ENCODE assay signal across 24 cellular contexts in genomic region chr1:51484591-51484990, GRCh38. TPM values are rescaled to one million over a fixed set of nuclear protein-coding genes. Genes with fewer than 3 reads are reported as not detected.
DNase-seq lines count a peak whose midpoint lies in the region; FAIRE-seq and TF ChIP-seq lines count a peak whose summit lies in the region.
"Had no signal": no experiment of that assay in that cellular context is flagged by ENCODE, and none has a peak within 500 bp of the region (broad histone marks: within the 10 kb centered on the region; RNA-seq: fewer than 3 reads in every experiment).

No MANE protein-coding gene starts in this region.

- TF ChIP-seq EP300 in suprapubic skin (IDR thresholded peaks at IDR 0.05) = no peak
- TF ChIP-seq EP300 in esophagus muscularis mucosa (IDR thresholded peaks at IDR 0.05) = no peak

- H3K27ac ChIP-seq in suprapubic skin = no peak overlapping the region
- H3K27ac ChIP-seq in caudate nucleus (ENCODE audit: low read depth, low read length) = no peak overlapping the region
- H3K27ac ChIP-seq in esophagus muscularis mucosa (replicated peaks in 1 of 4) = no peak overlapping the region
- H3K27ac ChIP-seq: adrenal gland, cardiac muscle cell, tibial artery had no signal

- H3K36me3 ChIP-seq in suprapubic skin (peaks cover 6% of the 10 kb centered on the region), esophagus muscularis mucosa (peaks cover 0 to 3% (median under 1%) of the 10 kb centered on the region in 4 donors)
- H3K36me3 ChIP-seq: adrenal gland, cardiac muscle cell had no signal

- no peak overlapping the region for H3K4me3 ChIP-seq in suprapubic skin
- H3K4me3 ChIP-seq in esophagus muscularis mucosa = no peak overlapping the region
- H3K4me3 ChIP-seq: adrenal gland, cardiac muscle cell, K562, lung, tibial artery had no signal

- peak; percentile 39 for DNase-seq in NCI-H2107 treated with DMSO at 0.1 percent for 48 hours (lab: John Stamatoyannopoulos, UW; ENCODE audit: unreplicated experiment)
- no peak for DNase-seq in NCI-H2107 (lab: John Stamatoyannopoulos, UW)
- peak; percentile 44 for DNase-seq in amniotic epithelial cell (ENCODE audit: low read depth)
- DNase-seq in suprapubic skin (ENCODE audit: low spot score in 2 of 2) = no peak
- DNase-seq in caudate nucleus (lab: John Stamatoyannopoulos, UW) = no peak
- DNase-seq in SW 1271 (lab: John Stamatoyannopoulos, UW) = no peak
- DNase-seq in esophagus muscularis mucosa (ENCODE audit: extremely low spot score) = no peak
- DNase-seq: 8988T; activated CD8-positive, alpha-beta T cell treated with anti-CD3 and anti-CD28 coated beads for 36 hours; adrenal gland; dermis blood vessel endothelial cell; foreskin fibroblast; H9; hippocampal formation; islet precursor cell; nucleus accumbens; Right ventricle myocardium superior; stimulated activated CD4-positive, alpha-beta T cell treated with anti-CD3 and anti-CD28 coated beads, Interleukin-4, amount 100 ng/mL, for 4 hours; stimulated activated naive CD8-positive, alpha-beta T cell treated with anti-CD3 and anti-CD28 coated beads, Interleukin-15, Interleukin-2, amounts not matched to agents 100 U/mL and 50 U/mL, for 24 hours; tibial artery had no signal

- no peaks in the 10 kb centered on the region for H3K27me3 ChIP-seq in suprapubic skin
- H3K27me3 ChIP-seq in esophagus muscularis mucosa = no peaks in the 10 kb centered on the region
- H3K27me3 ChIP-seq: adrenal gland, cardiac muscle cell, tibial artery had no signal

- TF ChIP-seq POLR2A in suprapubic skin (IDR thresholded peaks at IDR 0.05) (no peak), esophagus muscularis mucosa (IDR thresholded peaks at IDR 0.05; ENCODE audit: low read depth) (no peak)

- TF ChIP-seq CTCF in suprapubic skin (IDR thresholded peaks at IDR 0.05) = no peak
- no peak for TF ChIP-seq CTCF in esophagus muscularis mucosa (IDR thresholded peaks at IDR 0.05)

- FAIRE-seq in islet of Langerhans (lab: Jason Lieb, UNC) = peak; percentile 76
- FAIRE-seq: K562 had no signal

- H3K4me1 ChIP-seq in suprapubic skin (peaks cover 17% of the 10 kb centered on the region), esophagus muscularis mucosa (peaks cover 21 to 34% (median 28%) of the 10 kb centered on the region in 4 donors)

- intact Hi-C loops in esophagus muscularis mucosa (cut with DNase I) = no loop called here

- no peaks in the 10 kb centered on the region for H3K9me3 ChIP-seq in suprapubic skin
- H3K9me3 ChIP-seq in esophagus muscularis mucosa = no peaks in the 10 kb centered on the region
- H3K9me3 ChIP-seq: adrenal gland, tibial artery had no signal

RNA-seq across cellular contexts. Expression of gene EPS15, which starts 34.5 kb away (rescaled TPM):
- 100 to 1,000 TPM in 1 of 4 donors, 10 to 100 TPM in 3; 57.1 to 127 (median 81.5) TPM for total RNA-seq in suprapubic skin
- total RNA-seq in esophagus muscularis mucosa = 10 to 100 TPM; 49.8 to 84.3 (median 62.5) TPM

Comparison
In these comparisons a context has a peak if more than half of its experiments do, and no peak if none do; other contexts are left out.
1. DNase-seq: peak in NCI-H2107 treated with DMSO at 0.1 percent for 48 hours (single experiment) and amniotic epithelial cell (single experiment); none in NCI-H2107 (single experiment), suprapubic skin (0 of 2), caudate nucleus (0 of 61), SW 1271 (0 of 2) and esophagus muscularis mucosa (single experiment).